1 cellular context compared by ENCODE assay signal in the genomic region with DNA sequence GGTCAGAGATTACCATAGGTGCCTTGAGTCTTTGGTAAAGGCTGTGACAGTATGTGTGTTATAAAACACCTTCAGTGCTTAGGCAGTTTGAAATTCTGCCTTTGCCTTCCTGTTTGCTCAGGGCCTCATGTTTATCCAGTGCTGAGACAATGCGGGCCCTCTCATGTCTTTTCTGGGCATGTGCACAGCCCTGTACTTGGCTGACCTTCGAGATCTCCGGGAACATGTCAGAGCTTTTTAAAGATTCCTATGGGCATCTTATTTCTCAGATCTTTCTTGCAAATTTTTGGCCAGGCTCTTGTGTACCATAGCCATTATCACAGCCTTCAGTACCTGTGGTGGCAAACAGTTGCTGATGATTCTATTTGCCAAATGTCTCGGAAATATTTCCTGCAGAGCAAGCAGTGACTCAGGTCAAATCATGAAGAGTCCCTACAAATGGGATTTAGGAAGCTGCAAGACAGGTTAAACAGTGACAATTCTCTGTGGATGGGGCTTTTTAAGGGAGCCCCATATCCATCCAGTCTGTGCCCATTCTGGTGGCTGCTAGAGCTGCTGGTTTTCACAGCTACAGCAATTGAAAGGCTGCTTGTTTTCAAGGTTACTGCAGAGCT.
TF ChIP-seq lines count a peak whose summit lies in the region.

No MANE protein-coding gene starts in this region.

TF ChIP-seq in HepG2, 621 proteins besides CTCF, POLR2A, EP300 and RAD21 (continued from another document and continues in another):
- TF ChIP-seq, protein P1, sequence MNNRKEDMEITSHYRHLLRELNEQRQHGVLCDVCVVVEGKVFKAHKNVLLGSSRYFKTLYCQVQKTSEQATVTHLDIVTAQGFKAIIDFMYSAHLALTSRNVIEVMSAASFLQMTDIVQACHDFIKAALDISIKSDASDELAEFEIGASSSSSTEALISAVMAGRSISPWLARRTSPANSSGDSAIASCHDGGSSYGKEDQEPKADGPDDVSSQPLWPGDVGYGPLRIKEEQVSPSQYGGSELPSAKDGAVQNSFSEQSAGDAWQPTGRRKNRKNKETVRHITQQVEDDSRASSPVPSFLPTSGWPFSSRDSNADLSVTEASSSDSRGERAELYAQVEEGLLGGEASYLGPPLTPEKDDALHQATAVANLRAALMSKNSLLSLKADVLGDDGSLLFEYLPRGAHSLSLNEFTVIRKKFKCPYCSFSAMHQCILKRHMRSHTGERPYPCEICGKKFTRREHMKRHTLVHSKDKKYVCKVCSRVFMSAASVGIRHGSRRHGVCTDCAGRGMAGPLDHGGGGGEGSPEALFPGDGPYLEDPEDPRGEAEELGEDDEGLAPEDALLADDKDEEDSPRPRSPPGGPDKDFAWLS (CRISPR knock-in tag; IDR thresholded peaks at IDR 0.05; ENCODE audit: borderline replicate concordance): no peak
- no peak for TF ChIP-seq ZNF746 (CRISPR knock-in tag; IDR thresholded peaks at IDR 0.05)
- TF ChIP-seq, protein P2, sequence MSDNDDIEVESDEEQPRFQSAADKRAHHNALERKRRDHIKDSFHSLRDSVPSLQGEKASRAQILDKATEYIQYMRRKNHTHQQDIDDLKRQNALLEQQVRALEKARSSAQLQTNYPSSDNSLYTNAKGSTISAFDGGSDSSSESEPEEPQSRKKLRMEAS (IDR thresholded peaks at IDR 0.05): peak; percentile 88
- TF ChIP-seq PAF1 (CRISPR knock-in tag; IDR thresholded peaks at IDR 0.05): no peak
- TF ChIP-seq ZNF768 (CRISPR knock-in tag; IDR thresholded peaks at IDR 0.05): no peak
- TF ChIP-seq ASH2L (IDR thresholded peaks at IDR 0.05; ENCODE audit: insufficient read length, low read depth, low read length): peak; percentile 65
- TF ChIP-seq ZNF33A (CRISPR knock-in tag; IDR thresholded peaks at IDR 0.05; ENCODE audit: borderline replicate concordance): no peak
- no peak for TF ChIP-seq TFAP4 (IDR thresholded peaks at IDR 0.05; ENCODE audit: borderline replicate concordance, low read depth)
- 0 out of 2 replicates have a peak, but pooled peaks have one; percentile 37 for TF ChIP-seq KLF6 (CRISPR knock-in tag; IDR thresholded peaks at IDR 0.05)
- no peak for TF ChIP-seq PLRG1 (conservative IDR thresholded peaks at IDR 0.05)
- no peak for TF ChIP-seq SMYD3 (CRISPR knock-in tag; IDR thresholded peaks at IDR 0.05)
- TF ChIP-seq KDM4B (CRISPR knock-in tag; IDR thresholded peaks at IDR 0.05): no peak
- no peak for TF ChIP-seq CC2D1A (CRISPR knock-in tag; IDR thresholded peaks at IDR 0.05)
- TF ChIP-seq RERE (CRISPR knock-in tag; IDR thresholded peaks at IDR 0.05; ENCODE audit: low read depth): no peak; the same call in 1 of the 2 replicates
- TF ChIP-seq ZMAT3 (CRISPR knock-in tag; conservative IDR thresholded peaks at IDR 0.05): no peak
- TF ChIP-seq, protein P3, sequence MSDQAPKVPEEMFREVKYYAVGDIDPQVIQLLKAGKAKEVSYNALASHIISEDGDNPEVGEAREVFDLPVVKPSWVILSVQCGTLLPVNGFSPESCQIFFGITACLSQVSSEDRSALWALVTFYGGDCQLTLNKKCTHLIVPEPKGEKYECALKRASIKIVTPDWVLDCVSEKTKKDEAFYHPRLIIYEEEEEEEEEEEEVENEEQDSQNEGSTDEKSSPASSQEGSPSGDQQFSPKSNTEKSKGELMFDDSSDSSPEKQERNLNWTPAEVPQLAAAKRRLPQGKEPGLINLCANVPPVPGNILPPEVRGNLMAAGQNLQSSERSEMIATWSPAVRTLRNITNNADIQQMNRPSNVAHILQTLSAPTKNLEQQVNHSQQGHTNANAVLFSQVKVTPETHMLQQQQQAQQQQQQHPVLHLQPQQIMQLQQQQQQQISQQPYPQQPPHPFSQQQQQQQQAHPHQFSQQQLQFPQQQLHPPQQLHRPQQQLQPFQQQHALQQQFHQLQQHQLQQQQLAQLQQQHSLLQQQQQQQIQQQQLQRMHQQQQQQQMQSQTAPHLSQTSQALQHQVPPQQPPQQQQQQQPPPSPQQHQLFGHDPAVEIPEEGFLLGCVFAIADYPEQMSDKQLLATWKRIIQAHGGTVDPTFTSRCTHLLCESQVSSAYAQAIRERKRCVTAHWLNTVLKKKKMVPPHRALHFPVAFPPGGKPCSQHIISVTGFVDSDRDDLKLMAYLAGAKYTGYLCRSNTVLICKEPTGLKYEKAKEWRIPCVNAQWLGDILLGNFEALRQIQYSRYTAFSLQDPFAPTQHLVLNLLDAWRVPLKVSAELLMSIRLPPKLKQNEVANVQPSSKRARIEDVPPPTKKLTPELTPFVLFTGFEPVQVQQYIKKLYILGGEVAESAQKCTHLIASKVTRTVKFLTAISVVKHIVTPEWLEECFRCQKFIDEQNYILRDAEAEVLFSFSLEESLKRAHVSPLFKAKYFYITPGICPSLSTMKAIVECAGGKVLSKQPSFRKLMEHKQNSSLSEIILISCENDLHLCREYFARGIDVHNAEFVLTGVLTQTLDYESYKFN (CRISPR knock-in tag; conservative IDR thresholded peaks at IDR 0.05): peak; percentile 85
- peak; percentile 68 for TF ChIP-seq TGIF2 (CRISPR knock-in tag; IDR thresholded peaks at IDR 0.05)
- no peak for TF ChIP-seq ZFP36L1 (CRISPR knock-in tag; IDR thresholded peaks at IDR 0.05)
- TF ChIP-seq SPEN (CRISPR knock-in tag; IDR thresholded peaks at IDR 0.05; ENCODE audit: low read depth): no peak
- TF ChIP-seq ERF (CRISPR knock-in tag; IDR thresholded peaks at IDR 0.05): peak; percentile 72; the same call in 1 of the 2 replicates
- no peak for TF ChIP-seq GTF3A (CRISPR knock-in tag; conservative IDR thresholded peaks at IDR 0.05)
- no peak for TF ChIP-seq MBD4 (IDR thresholded peaks at IDR 0.05; ENCODE audit: borderline replicate concordance, low read length)
- TF ChIP-seq ZNF331 (CRISPR knock-in tag; IDR thresholded peaks at IDR 0.05): no peak; the same call in 1 of the 2 replicates
- TF ChIP-seq ZNF260 (CRISPR knock-in tag; IDR thresholded peaks at IDR 0.05; ENCODE audit: borderline replicate concordance, low read depth): no peak
- TF ChIP-seq, protein P4, sequence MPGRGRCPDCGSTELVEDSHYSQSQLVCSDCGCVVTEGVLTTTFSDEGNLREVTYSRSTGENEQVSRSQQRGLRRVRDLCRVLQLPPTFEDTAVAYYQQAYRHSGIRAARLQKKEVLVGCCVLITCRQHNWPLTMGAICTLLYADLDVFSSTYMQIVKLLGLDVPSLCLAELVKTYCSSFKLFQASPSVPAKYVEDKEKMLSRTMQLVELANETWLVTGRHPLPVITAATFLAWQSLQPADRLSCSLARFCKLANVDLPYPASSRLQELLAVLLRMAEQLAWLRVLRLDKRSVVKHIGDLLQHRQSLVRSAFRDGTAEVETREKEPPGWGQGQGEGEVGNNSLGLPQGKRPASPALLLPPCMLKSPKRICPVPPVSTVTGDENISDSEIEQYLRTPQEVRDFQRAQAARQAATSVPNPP (CRISPR knock-in tag; IDR thresholded peaks at IDR 0.05): no peak
- TF ChIP-seq, protein P5, sequence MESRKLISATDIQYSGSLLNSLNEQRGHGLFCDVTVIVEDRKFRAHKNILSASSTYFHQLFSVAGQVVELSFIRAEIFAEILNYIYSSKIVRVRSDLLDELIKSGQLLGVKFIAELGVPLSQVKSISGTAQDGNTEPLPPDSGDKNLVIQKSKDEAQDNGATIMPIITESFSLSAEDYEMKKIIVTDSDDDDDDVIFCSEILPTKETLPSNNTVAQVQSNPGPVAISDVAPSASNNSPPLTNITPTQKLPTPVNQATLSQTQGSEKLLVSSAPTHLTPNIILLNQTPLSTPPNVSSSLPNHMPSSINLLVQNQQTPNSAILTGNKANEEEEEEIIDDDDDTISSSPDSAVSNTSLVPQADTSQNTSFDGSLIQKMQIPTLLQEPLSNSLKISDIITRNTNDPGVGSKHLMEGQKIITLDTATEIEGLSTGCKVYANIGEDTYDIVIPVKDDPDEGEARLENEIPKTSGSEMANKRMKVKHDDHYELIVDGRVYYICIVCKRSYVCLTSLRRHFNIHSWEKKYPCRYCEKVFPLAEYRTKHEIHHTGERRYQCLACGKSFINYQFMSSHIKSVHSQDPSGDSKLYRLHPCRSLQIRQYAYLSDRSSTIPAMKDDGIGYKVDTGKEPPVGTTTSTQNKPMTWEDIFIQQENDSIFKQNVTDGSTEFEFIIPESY (CRISPR knock-in tag; IDR thresholded peaks at IDR 0.05): no peak
- TF ChIP-seq, protein P6, sequence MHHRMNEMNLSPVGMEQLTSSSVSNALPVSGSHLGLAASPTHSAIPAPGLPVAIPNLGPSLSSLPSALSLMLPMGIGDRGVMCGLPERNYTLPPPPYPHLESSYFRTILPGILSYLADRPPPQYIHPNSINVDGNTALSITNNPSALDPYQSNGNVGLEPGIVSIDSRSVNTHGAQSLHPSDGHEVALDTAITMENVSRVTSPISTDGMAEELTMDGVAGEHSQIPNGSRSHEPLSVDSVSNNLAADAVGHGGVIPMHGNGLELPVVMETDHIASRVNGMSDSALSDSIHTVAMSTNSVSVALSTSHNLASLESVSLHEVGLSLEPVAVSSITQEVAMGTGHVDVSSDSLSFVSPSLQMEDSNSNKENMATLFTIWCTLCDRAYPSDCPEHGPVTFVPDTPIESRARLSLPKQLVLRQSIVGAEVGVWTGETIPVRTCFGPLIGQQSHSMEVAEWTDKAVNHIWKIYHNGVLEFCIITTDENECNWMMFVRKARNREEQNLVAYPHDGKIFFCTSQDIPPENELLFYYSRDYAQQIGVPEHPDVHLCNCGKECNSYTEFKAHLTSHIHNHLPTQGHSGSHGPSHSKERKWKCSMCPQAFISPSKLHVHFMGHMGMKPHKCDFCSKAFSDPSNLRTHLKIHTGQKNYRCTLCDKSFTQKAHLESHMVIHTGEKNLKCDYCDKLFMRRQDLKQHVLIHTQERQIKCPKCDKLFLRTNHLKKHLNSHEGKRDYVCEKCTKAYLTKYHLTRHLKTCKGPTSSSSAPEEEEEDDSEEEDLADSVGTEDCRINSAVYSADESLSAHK (CRISPR knock-in tag; IDR thresholded peaks at IDR 0.05; ENCODE audit: borderline replicate concordance): no peak
- 0 out of 2 replicates have a peak, but pooled peaks have one; percentile 48 for TF ChIP-seq ZNF607 (CRISPR knock-in tag; IDR thresholded peaks at IDR 0.05; ENCODE audit: borderline replicate concordance)
- peak; percentile 30; the same call in 1 of the 2 replicates for TF ChIP-seq POLR2AphosphoS5 (IDR thresholded peaks at IDR 0.05; ENCODE audit: low read depth, low read length)
- no peak for TF ChIP-seq FOXP1 (IDR thresholded peaks at IDR 0.05)
- TF ChIP-seq FOXP1 (CRISPR knock-in tag; IDR thresholded peaks at IDR 0.05): peak; percentile 70; the same call in 1 of the 2 replicates
- TF ChIP-seq ZNF333 (CRISPR knock-in tag; IDR thresholded peaks at IDR 0.05; ENCODE audit: borderline replicate concordance): no peak
- no peak for TF ChIP-seq ZNF484 (CRISPR knock-in tag; IDR thresholded peaks at IDR 0.05; ENCODE audit: borderline replicate concordance, low read depth)
- TF ChIP-seq TAF15 (IDR thresholded peaks at IDR 0.05; ENCODE audit: low read depth, low read length, poor library complexity, severe bottlenecking): no peak
- TF ChIP-seq ZNF121 (CRISPR knock-in tag; IDR thresholded peaks at IDR 0.05): no peak
- TF ChIP-seq SSRP1 (CRISPR knock-in tag; IDR thresholded peaks at IDR 0.05): 0 out of 2 replicates have a peak, but pooled peaks have one; percentile 40
- TF ChIP-seq FOXK1 (CRISPR knock-in tag; IDR thresholded peaks at IDR 0.05; ENCODE audit: borderline replicate concordance, low read depth): peak; percentile 58; the same call in 1 of the 2 replicates
- no peak for TF ChIP-seq ZFP36 (IDR thresholded peaks at IDR 0.05; ENCODE audit: borderline replicate concordance, low read depth, low read length, partially characterized antibody)
- peak; percentile 62; the same call in 1 of the 2 replicates for TF ChIP-seq RORA (CRISPR knock-in tag; IDR thresholded peaks at IDR 0.05)
- TF ChIP-seq TCF12 (IDR thresholded peaks at IDR 0.05): no peak
- TF ChIP-seq TCF12 (CRISPR knock-in tag; IDR thresholded peaks at IDR 0.05): no peak
- TF ChIP-seq MBNL3 (CRISPR knock-in tag; conservative IDR thresholded peaks at IDR 0.05): no peak
- no peak for TF ChIP-seq NFE2L2 (IDR thresholded peaks at IDR 0.05; ENCODE audit: low read length)
- no peak for TF ChIP-seq SP1 (IDR thresholded peaks at IDR 0.05)
- no peak for TF ChIP-seq SP1 (CRISPR knock-in tag; IDR thresholded peaks at IDR 0.05)
- TF ChIP-seq KDM1A (CRISPR knock-in tag; IDR thresholded peaks at IDR 0.05): no peak
